In the genomic region with DNA sequence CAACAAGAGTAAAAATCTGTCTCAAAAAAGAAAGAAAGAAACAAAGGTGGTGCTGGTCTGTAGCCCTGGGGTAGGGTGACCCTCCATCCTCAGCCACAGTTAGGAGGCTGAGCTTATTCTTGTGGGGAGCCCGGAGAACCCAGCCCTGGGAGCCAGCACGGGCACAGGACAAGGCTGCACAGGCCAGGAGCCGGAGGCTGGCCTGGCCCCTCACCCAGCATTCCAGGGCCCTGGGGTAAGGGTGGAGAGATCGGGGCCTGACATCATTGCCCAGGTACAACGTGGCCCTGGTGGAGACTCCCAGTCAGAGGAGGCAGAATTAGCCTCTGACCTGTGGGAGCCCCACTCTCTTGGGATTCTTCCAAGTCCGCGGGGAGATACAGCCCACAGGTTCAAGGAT, we compare ENCODE assay signal across 19 cellular contexts. TPM values are rescaled to one million over a fixed set of nuclear protein-coding genes. Genes with fewer than 3 reads are reported as not detected.
A peak's percentile ranks its signal among the peaks of the same experiment; 100 is the strongest.
DNase-seq lines count a peak whose midpoint lies in the region; ATAC-seq, FAIRE-seq and TF ChIP-seq lines count a peak whose summit lies in the region.
"Had no signal": no experiment of that assay in that cellular context is flagged by ENCODE, and none has a peak within 500 bp of the region (broad histone marks: within the 10 kb centered on the region; RNA-seq: fewer than 3 reads in every experiment).

No MANE protein-coding gene starts in this region.

- in situ Hi-C loops in HepG2 (cut with HindIII; ENCODE audit: extremely low pct_ligation_motif_present, low pct_unique_long_range_greater_than_20kb): no loop called here

- no peak overlapping the region for H3K4me3 Mint-ChIP-seq in stimulated activated naive CD8-positive, alpha-beta T cell treated with anti-CD3 and anti-CD28 coated beads, Interleukin-15, amount 100 ng/mL, for 72 hours
- H3K4me3 Mint-ChIP-seq: activated naive CD4-positive, alpha-beta T cell treated with anti-CD3 and anti-CD28 coated beads, Interleukin-2, amount 50 U/mL, for 24 hours; naive thymus-derived CD8-positive, alpha-beta T cell; T-helper 1 cell treated with Interleukin-12 subunit alpha and Interleukin-12 subunit beta and Interleukin-4 antibody, amounts not matched to agents 30 μg/mL and 1 μg/mL, for 36 hours had no signal

- 33% methylated on average over 4 of the region's 7 CpGs for WGBS in HepG2 (ENCODE audit: low lambda C conversion rate)

- peak; percentile 36 for ATAC-seq in stimulated activated naive CD8-positive, alpha-beta T cell treated with anti-CD3 and anti-CD28 coated beads, Interleukin-15, amount 100 ng/mL, for 72 hours
- ATAC-seq in stimulated activated naive CD8-positive, alpha-beta T cell treated with anti-CD3 and anti-CD28 coated beads, Interleukin-15, Interleukin-2, amounts not matched to agents 100 U/mL and 50 U/mL, for 24 hours: no peak
- ATAC-seq in HepG2 (peak; percentile 61), GM18909 (IDR thresholded peaks at IDR 0.05; ENCODE audit: poor library complexity, unreplicated experiment) (no peak)
- ATAC-seq: naive thymus-derived CD8-positive, alpha-beta T cell had no signal

- H3K4me1 ChIP-seq in HepG2 (ENCODE audit: insufficient read depth, low read length): peaks cover 19% of the 10 kb centered on the region

- no peaks in the 10 kb centered on the region for H3K36me3 ChIP-seq in HepG2 (replicated peaks in 1 of 2; ENCODE audit: control insufficient read depth in 1 of 2, insufficient read depth in 2 of 2, low read length in 2 of 2)
- H3K36me3 ChIP-seq: cardiac muscle cell, thyroid gland had no signal

- no peaks in the 10 kb centered on the region for H3K9me3 Mint-ChIP-seq in stimulated activated naive CD8-positive, alpha-beta T cell treated with anti-CD3 and anti-CD28 coated beads, Interleukin-15, amount 100 ng/mL, for 72 hours
- H3K9me3 Mint-ChIP-seq: activated naive CD4-positive, alpha-beta T cell treated with anti-CD3 and anti-CD28 coated beads, Interleukin-2, amount 50 U/mL, for 24 hours; naive thymus-derived CD8-positive, alpha-beta T cell; T-helper 1 cell treated with Interleukin-12 subunit alpha and Interleukin-12 subunit beta and Interleukin-4 antibody, amounts not matched to agents 30 μg/mL and 1 μg/mL, for 36 hours had no signal

- peaks cover 8% of the 10 kb centered on the region for H3K27me3 Mint-ChIP-seq in stimulated activated naive CD8-positive, alpha-beta T cell treated with anti-CD3 and anti-CD28 coated beads, Interleukin-15, amount 100 ng/mL, for 72 hours
- H3K27me3 Mint-ChIP-seq: activated naive CD4-positive, alpha-beta T cell treated with anti-CD3 and anti-CD28 coated beads, Interleukin-2, amount 50 U/mL, for 24 hours had no signal

- DNase-seq in stimulated activated naive CD8-positive, alpha-beta T cell treated with anti-CD3 and anti-CD28 coated beads, Interleukin-15, amount 100 ng/mL, for 72 hours: no peak
- DNase-seq in stimulated activated naive CD8-positive, alpha-beta T cell treated with anti-CD3 and anti-CD28 coated beads, Interleukin-15, Interleukin-2, amounts not matched to agents 100 U/mL and 50 U/mL, for 24 hours: no peak
- DNase-seq in HepG2 (ENCODE audit: low spot score) (no peak), globus pallidus (ENCODE audit: low spot score) (no peak), OCI-M2 (lab: John Stamatoyannopoulos, UW; ENCODE audit: unreplicated experiment) (no peak)
- DNase-seq: activated CD8-positive, alpha-beta memory T cell treated with anti-CD3 and anti-CD28 coated beads, Interleukin-2, amount 50 U/mL, for 4 hours; effector CD8-positive, alpha-beta T cell; naive thymus-derived CD8-positive, alpha-beta T cell; NCI-H748 treated with DMSO at 0.1 percent for 48 hours; stimulated activated CD4-positive, alpha-beta T cell treated with anti-CD3 and anti-CD28 coated beads, Interleukin-2, amount 100 ng/mL, for 24 hours; thyroid gland had no signal

- CTCF ChIA-PET in HepG2 (lab: Yijun Ruan, JAX; ENCODE audit: low intra/inter-chr PET ratio, low total read pairs): interaction anchor here (1.2 kb wide), 1 partner anchor 28 kb away, joined by 4 read pairs; no protein-coding TSS in a partner anchor

- H4K20me1 ChIP-seq in HepG2 (ENCODE audit: insufficient read depth, low read length): no peaks in the 10 kb centered on the region

- no peaks in the 10 kb centered on the region for H3K4me1 Mint-ChIP-seq in stimulated activated naive CD8-positive, alpha-beta T cell treated with anti-CD3 and anti-CD28 coated beads, Interleukin-15, amount 100 ng/mL, for 72 hours
- H3K4me1 Mint-ChIP-seq: activated naive CD4-positive, alpha-beta T cell treated with anti-CD3 and anti-CD28 coated beads, Interleukin-2, amount 50 U/mL, for 24 hours; naive thymus-derived CD8-positive, alpha-beta T cell had no signal

- no peaks in the 10 kb centered on the region for H3K9me3 ChIP-seq in HepG2 (ENCODE audit: low read length)
- H3K9me3 ChIP-seq: thyroid gland had no signal

- H3K79me2 ChIP-seq in HepG2 (ENCODE audit: insufficient read depth, low read length): no peaks in the 10 kb centered on the region

- H3K27ac ChIP-seq in HepG2 (ENCODE audit: extremely low read length, insufficient read depth, low read length): no peak overlapping the region
- H3K27ac ChIP-seq: cardiac muscle cell, thyroid gland had no signal

- TF ChIP-seq EP300 in HepG2 (IDR thresholded peaks at IDR 0.05; ENCODE audit: low read depth in 2 of 2, low read length in 2 of 2): no peak
- TF ChIP-seq EP300 in HepG2 (CRISPR knock-in tag; IDR thresholded peaks at IDR 0.05; ENCODE audit: borderline replicate concordance): no peak

- peaks cover 2 to 18% of the 10 kb centered on the region in 2 experiments; a peak in 2 of 5 replicates for H3K27me3 ChIP-seq in HepG2 (ENCODE audit: control insufficient read depth in 1 of 2, insufficient read depth in 2 of 2, low read length in 2 of 2)
- H3K27me3 ChIP-seq: cardiac muscle cell, thyroid gland had no signal

- no peak for TF ChIP-seq POLR2A in HepG2 (IDR thresholded peaks at IDR 0.05; ENCODE audit: insufficient read depth in 1 of 2, low read depth in 2 of 2, low read length in 2 of 2)

- intact Hi-C loops in HepG2 (cut with micrococcal nuclease; ENCODE audit: unreplicated experiment): no loop called here

- TF ChIP-seq CTCF in HepG2 (CRISPR knock-in tag; IDR thresholded peaks at IDR 0.05): no peak

- no peak overlapping the region for H3K27ac Mint-ChIP-seq in stimulated activated naive CD8-positive, alpha-beta T cell treated with anti-CD3 and anti-CD28 coated beads, Interleukin-15, amount 100 ng/mL, for 72 hours
- H3K27ac Mint-ChIP-seq: activated naive CD4-positive, alpha-beta T cell treated with anti-CD3 and anti-CD28 coated beads, Interleukin-2, amount 50 U/mL, for 24 hours; T-helper 1 cell treated with Interleukin-12 subunit alpha and Interleukin-12 subunit beta and Interleukin-4 antibody, amounts not matched to agents 30 μg/mL and 1 μg/mL, for 36 hours had no signal

- H2AFZ ChIP-seq in HepG2 (ENCODE audit: low read length): no peak overlapping the region

- H3K9ac ChIP-seq in HepG2 (ENCODE audit: insufficient read depth, low read depth, low read length): no peak overlapping the region

- no peak for FAIRE-seq in HepG2 (lab: Jason Lieb, UNC)
- FAIRE-seq: GM12891 had no signal

- no peak for TF ChIP-seq RAD21 in HepG2 (CRISPR knock-in tag; IDR thresholded peaks at IDR 0.05)

- H3K4me3 ChIP-seq in HepG2 (replicated peaks in 1 of 3; ENCODE audit: insufficient read depth in 1 of 3, low read depth in 2 of 3, low read length in 3 of 3): no peak overlapping the region
- H3K4me3 ChIP-seq: cardiac muscle cell, thyroid gland had no signal

- POLR2A ChIA-PET in HepG2 (lab: Yijun Ruan, JAX): interaction anchor here (0.5 kb wide), 1 partner anchor 1345 kb away, joined by 3 read pairs; no protein-coding TSS in a partner anchor

- no TSS peak for BruUV-seq in HepG2 (replicated peaks; lab: Mats Ljungman, UMichigan)

- H3K4me2 ChIP-seq in HepG2 (ENCODE audit: low read depth, low read length): peak overlapping the region; percentile 33

RNA-seq across cellular contexts. Expression of a gene that starts 10.3 kb away (rescaled TPM):
- total RNA-seq in HepG2 (2016; rRNA removed; fragmentation: Illumina TruSeq; extraction: Trizol): 0.52 and 0.82 TPM in 2 replicates
- 0.40 and 0.44 TPM in 2 replicates for total RNA-seq in HepG2 (2016; cell fraction: cytosol; rRNA removed; fragmentation: Illumina TruSeq; extraction: Trizol; ENCODE audit: low read depth)
- total RNA-seq in HepG2 (2016; cell fraction: insoluble cytoplasmic fraction; rRNA removed; fragmentation: Illumina TruSeq; extraction: Trizol): 0.40 and 0.54 TPM in 2 replicates
- total RNA-seq in HepG2 (2016; cell fraction: membrane; rRNA removed; fragmentation: Illumina TruSeq; extraction: Trizol): 0.38 and 0.65 TPM in 2 replicates
- 1.4 TPM in 1 of 2 replicates, not detected in the other for total RNA-seq in HepG2 (2016; cell fraction: nucleus; rRNA removed; fragmentation: Illumina TruSeq; extraction: Trizol)
- polyA plus RNA-seq in HepG2 (2011; rRNA removed): 0.38 and 0.47 TPM in 2 replicates
- polyA plus RNA-seq in HepG2 (2011; cell fraction: cytosol; rRNA removed): 0.43 and 0.50 TPM in 2 replicates
- 0.23 and 0.66 TPM in 2 replicates for polyA plus RNA-seq in HepG2 (2011; cell fraction: nucleus; rRNA removed)
- 0.28 TPM in 1 of 2 replicates, not detected in the other for polyA plus RNA-seq in HepG2 (2012)
- polyA plus RNA-seq in HepG2 (2016; cell fraction: cytosol; fragmentation: Illumina TruSeq; extraction: Trizol; ENCODE audit: low read depth): 0.54 and 0.71 TPM in 2 replicates
- 0.70 and 0.84 TPM in 2 replicates for polyA plus RNA-seq in HepG2 (2016; cell fraction: insoluble cytoplasmic fraction; fragmentation: Illumina TruSeq; extraction: Trizol; ENCODE audit: low read depth)
- 0.35 and 1.0 TPM in 2 replicates for polyA plus RNA-seq in HepG2 (2016; cell fraction: membrane; fragmentation: Illumina TruSeq; extraction: Trizol; ENCODE audit: low read depth)
- 0.55 and 0.81 TPM in 2 replicates for polyA plus RNA-seq in HepG2 (2016; cell fraction: nucleus; fragmentation: Illumina TruSeq; extraction: Trizol; ENCODE audit: insufficient read depth, low read depth)
- 0.32 and 1,101 TPM in 2 replicates for polyA minus RNA-seq in HepG2 (2011; rRNA and poly(A)+ RNA removed; ENCODE audit: low replicate concordance)
- 9.0 and 16.5 TPM in 2 replicates for polyA minus RNA-seq in HepG2 (2011; cell fraction: cytosol; rRNA and poly(A)+ RNA removed)
- 3.5 and 5.9 TPM in 2 replicates for polyA minus RNA-seq in HepG2 (2011; cell fraction: nucleus; rRNA and poly(A)+ RNA removed)
- total RNA-seq: cardiac muscle cell; H7; left ventricle myocardium superior; naive thymus-derived CD8-positive, alpha-beta T cell had no signal
- polyA plus RNA-seq: naive thymus-derived CD8-positive, alpha-beta T cell had no signal

RNA-seq across cellular contexts. Expression of a gene that starts 22.1 kb away (rescaled TPM):
- total RNA-seq in HepG2 (2016; rRNA removed; fragmentation: Illumina TruSeq; extraction: Trizol): not detected in 2 replicates
- total RNA-seq in HepG2 (2016; cell fraction: cytosol; rRNA removed; fragmentation: Illumina TruSeq; extraction: Trizol; ENCODE audit: low read depth): not detected in 2 replicates
- not detected in 2 replicates for total RNA-seq in HepG2 (2016; cell fraction: insoluble cytoplasmic fraction; rRNA removed; fragmentation: Illumina TruSeq; extraction: Trizol)
- not detected in 2 replicates for total RNA-seq in HepG2 (2016; cell fraction: membrane; rRNA removed; fragmentation: Illumina TruSeq; extraction: Trizol)
- not detected in 2 replicates for total RNA-seq in HepG2 (2016; cell fraction: nucleus; rRNA removed; fragmentation: Illumina TruSeq; extraction: Trizol)
- polyA plus RNA-seq in HepG2 (2011; rRNA removed): 0.07 TPM in 1 of 2 replicates, not detected in the other
- polyA plus RNA-seq in HepG2 (2011; cell fraction: cytosol; rRNA removed): not detected in 2 replicates
- not detected in 2 replicates for polyA plus RNA-seq in HepG2 (2011; cell fraction: nucleus; rRNA removed)
- not detected in 2 replicates for polyA plus RNA-seq in HepG2 (2012)
- polyA plus RNA-seq in HepG2 (2016; cell fraction: cytosol; fragmentation: Illumina TruSeq; extraction: Trizol; ENCODE audit: low read depth): not detected in 2 replicates
- polyA plus RNA-seq in HepG2 (2016; cell fraction: insoluble cytoplasmic fraction; fragmentation: Illumina TruSeq; extraction: Trizol; ENCODE audit: low read depth): not detected in 2 replicates
- not detected in 2 replicates for polyA plus RNA-seq in HepG2 (2016; cell fraction: membrane; fragmentation: Illumina TruSeq; extraction: Trizol; ENCODE audit: low read depth)
- polyA plus RNA-seq in HepG2 (2016; cell fraction: nucleus; fragmentation: Illumina TruSeq; extraction: Trizol; ENCODE audit: insufficient read depth, low read depth): not detected in 2 replicates
- polyA minus RNA-seq in HepG2 (2011; rRNA and poly(A)+ RNA removed; ENCODE audit: low replicate concordance): 5.8 TPM in 1 of 2 replicates, not detected in the other
- not detected in 2 replicates for polyA minus RNA-seq in HepG2 (2011; cell fraction: cytosol; rRNA and poly(A)+ RNA removed)
- polyA minus RNA-seq in HepG2 (2011; cell fraction: nucleus; rRNA and poly(A)+ RNA removed): not detected in 2 replicates
- total RNA-seq: cardiac muscle cell; H7; left ventricle myocardium superior; naive thymus-derived CD8-positive, alpha-beta T cell had no signal
- polyA plus RNA-seq: AG04450; naive thymus-derived CD8-positive, alpha-beta T cell had no signal

RNA-seq across cellular contexts. Expression of a gene that starts 47.9 kb away (rescaled TPM):
- not detected in 2 replicates for total RNA-seq in HepG2 (2016; rRNA removed; fragmentation: Illumina TruSeq; extraction: Trizol)
- total RNA-seq in HepG2 (2016; cell fraction: cytosol; rRNA removed; fragmentation: Illumina TruSeq; extraction: Trizol; ENCODE audit: low read depth): not detected in 2 replicates
- total RNA-seq in HepG2 (2016; cell fraction: insoluble cytoplasmic fraction; rRNA removed; fragmentation: Illumina TruSeq; extraction: Trizol): not detected in 2 replicates
- total RNA-seq in HepG2 (2016; cell fraction: membrane; rRNA removed; fragmentation: Illumina TruSeq; extraction: Trizol): not detected in 2 replicates
- not detected in 2 replicates for total RNA-seq in HepG2 (2016; cell fraction: nucleus; rRNA removed; fragmentation: Illumina TruSeq; extraction: Trizol)
- 0.09 and 0.37 TPM in 2 replicates for polyA plus RNA-seq in HepG2 (2011; rRNA removed)
- 0.03 and 0.04 TPM in 2 replicates for polyA plus RNA-seq in HepG2 (2011; cell fraction: cytosol; rRNA removed)
- polyA plus RNA-seq in HepG2 (2011; cell fraction: nucleus; rRNA removed): not detected in 2 replicates
- polyA plus RNA-seq in HepG2 (2012): not detected in 2 replicates
- not detected in 2 replicates for polyA plus RNA-seq in HepG2 (2016; cell fraction: cytosol; fragmentation: Illumina TruSeq; extraction: Trizol; ENCODE audit: low read depth)
- not detected in 2 replicates for polyA plus RNA-seq in HepG2 (2016; cell fraction: insoluble cytoplasmic fraction; fragmentation: Illumina TruSeq; extraction: Trizol; ENCODE audit: low read depth)
- not detected in 2 replicates for polyA plus RNA-seq in HepG2 (2016; cell fraction: membrane; fragmentation: Illumina TruSeq; extraction: Trizol; ENCODE audit: low read depth)
- polyA plus RNA-seq in HepG2 (2016; cell fraction: nucleus; fragmentation: Illumina TruSeq; extraction: Trizol; ENCODE audit: insufficient read depth, low read depth): not detected in 2 replicates
- 9.6 TPM in 1 of 2 replicates, not detected in the other for polyA minus RNA-seq in HepG2 (2011; rRNA and poly(A)+ RNA removed; ENCODE audit: low replicate concordance)
- polyA minus RNA-seq in HepG2 (2011; cell fraction: cytosol; rRNA and poly(A)+ RNA removed): not detected in 2 replicates
- polyA minus RNA-seq in HepG2 (2011; cell fraction: nucleus; rRNA and poly(A)+ RNA removed): not detected in 2 replicates
- total RNA-seq: cardiac muscle cell; H7; left ventricle myocardium superior; naive thymus-derived CD8-positive, alpha-beta T cell had no signal
- polyA plus RNA-seq: AG04450; naive thymus-derived CD8-positive, alpha-beta T cell had no signal

RNA-seq across cellular contexts. Expression of a gene that starts 54.0 kb away (rescaled TPM):
- total RNA-seq in HepG2 (2016; rRNA removed; fragmentation: Illumina TruSeq; extraction: Trizol): 147 and 199 TPM in 2 replicates
- 90.4 and 105 TPM in 2 replicates for total RNA-seq in HepG2 (2016; cell fraction: cytosol; rRNA removed; fragmentation: Illumina TruSeq; extraction: Trizol; ENCODE audit: low read depth)
- total RNA-seq in HepG2 (2016; cell fraction: insoluble cytoplasmic fraction; rRNA removed; fragmentation: Illumina TruSeq; extraction: Trizol): 134 and 191 TPM in 2 replicates
- total RNA-seq in HepG2 (2016; cell fraction: membrane; rRNA removed; fragmentation: Illumina TruSeq; extraction: Trizol): 209 and 226 TPM in 2 replicates
- total RNA-seq in HepG2 (2016; cell fraction: nucleus; rRNA removed; fragmentation: Illumina TruSeq; extraction: Trizol): 237 and 265 TPM in 2 replicates
- 388 and 517 TPM in 2 replicates for polyA plus RNA-seq in HepG2 (2011; rRNA removed)
- polyA plus RNA-seq in HepG2 (2011; cell fraction: cytosol; rRNA removed): 157 and 242 TPM in 2 replicates
- polyA plus RNA-seq in HepG2 (2011; cell fraction: nucleus; rRNA removed): 346 and 409 TPM in 2 replicates
- 1,096 and 1,427 TPM in 2 replicates for polyA plus RNA-seq in HepG2 (2012)
- 537 and 540 TPM in 2 replicates for polyA plus RNA-seq in HepG2 (2016; cell fraction: cytosol; fragmentation: Illumina TruSeq; extraction: Trizol; ENCODE audit: low read depth)
- 606 and 702 TPM in 2 replicates for polyA plus RNA-seq in HepG2 (2016; cell fraction: insoluble cytoplasmic fraction; fragmentation: Illumina TruSeq; extraction: Trizol; ENCODE audit: low read depth)
- 490 and 548 TPM in 2 replicates for polyA plus RNA-seq in HepG2 (2016; cell fraction: membrane; fragmentation: Illumina TruSeq; extraction: Trizol; ENCODE audit: low read depth)
- 691 and 695 TPM in 2 replicates for polyA plus RNA-seq in HepG2 (2016; cell fraction: nucleus; fragmentation: Illumina TruSeq; extraction: Trizol; ENCODE audit: insufficient read depth, low read depth)
- polyA minus RNA-seq in HepG2 (2011; rRNA and poly(A)+ RNA removed; ENCODE audit: low replicate concordance): 70.2 and 87.8 TPM in 2 replicates
- polyA minus RNA-seq in HepG2 (2011; cell fraction: cytosol; rRNA and poly(A)+ RNA removed): 159 and 198 TPM in 2 replicates
- polyA minus RNA-seq in HepG2 (2011; cell fraction: nucleus; rRNA and poly(A)+ RNA removed): 333 and 395 TPM in 2 replicates

Comparison
In these comparisons a context has a peak if more than half of its experiments do, and no peak if none do; other contexts are left out.
1. ATAC-seq: peak in stimulated activated naive CD8-positive, alpha-beta T cell treated with anti-CD3 and anti-CD28 coated beads, Interleukin-15, amount 100 ng/mL, for 72 hours (single experiment) and HepG2 (single experiment); none in stimulated activated naive CD8-positive, alpha-beta T cell treated with anti-CD3 and anti-CD28 coated beads, Interleukin-15, Interleukin-2, amounts not matched to agents 100 U/mL and 50 U/mL, for 24 hours (single experiment) and GM18909 (single experiment).